In the genomic region with DNA sequence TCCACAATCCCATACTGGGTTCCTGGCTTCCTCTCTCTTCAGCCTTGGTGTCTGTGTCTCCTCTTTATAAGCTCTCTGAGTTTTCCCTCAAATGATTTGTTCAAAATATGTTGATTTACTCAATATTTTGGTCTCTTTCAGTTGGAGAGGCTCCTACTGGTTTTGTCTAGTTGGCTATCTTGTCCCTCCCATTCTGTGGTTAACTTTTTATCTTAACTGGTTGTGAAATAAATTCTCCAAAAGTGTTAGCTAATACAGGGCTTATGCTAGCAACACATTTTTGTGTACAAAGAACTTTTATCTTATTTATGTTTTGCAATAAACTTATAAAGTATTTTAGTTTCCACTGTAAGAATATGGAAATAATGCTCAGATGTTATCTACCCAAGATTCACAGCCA, we compare ENCODE assay signal across 21 cellular contexts.
A peak's percentile ranks its signal among the peaks of the same experiment; 100 is the strongest.
DNase-seq lines count a peak whose midpoint lies in the region; ATAC-seq, FAIRE-seq and TF ChIP-seq lines count a peak whose summit lies in the region.
"Had no signal": no experiment of that assay in that cellular context is flagged by ENCODE, and none has a peak within 500 bp of the region (broad histone marks: within the 10 kb centered on the region; RNA-seq: fewer than 3 reads in every experiment).

No MANE protein-coding gene starts in this region.

- no peaks in the 10 kb centered on the region for H3K4me1 Mint-ChIP-seq in stimulated activated naive B cell treated with anti-CD40 and anti-IgM and Interleukin-4, amounts not matched to agents 10 μg/mL and 1 μg/mL and 100 μg/mL, for 72 hours
- H3K4me1 Mint-ChIP-seq: CD4-positive, CD25-positive, alpha-beta regulatory T cell had no signal

- intact Hi-C loops in aorta (cut with DNase I), result no loop called here

- no peak for ATAC-seq in stimulated activated naive B cell treated with anti-CD40 and anti-IgM and Interleukin-4, amounts not matched to agents 10 μg/mL and 1 μg/mL and 100 μg/mL, for 72 hours (replicated peaks)
- ATAC-seq in aorta (ENCODE audit: low FRiP score), result no peak
- ATAC-seq: HepG2 had no signal

- H3K4me1 ChIP-seq in GM23248 (ENCODE audit: insufficient read depth) (peaks cover 53% of the 10 kb centered on the region), smooth muscle cell (ENCODE audit: low read depth) (peaks cover 9% of the 10 kb centered on the region), aorta (ENCODE audit: control insufficient read depth in 1 of 2, insufficient read depth in 2 of 2, low read length in 2 of 2) (no peaks in the 10 kb centered on the region)
- H3K4me1 ChIP-seq: BE2C had no signal

- H4K20me1 ChIP-seq in GM23248 (ENCODE audit: insufficient read depth) (no peaks in the 10 kb centered on the region), smooth muscle cell (ENCODE audit: low read depth) (no peaks in the 10 kb centered on the region)

- FAIRE-seq in GM12892 (lab: Jason Lieb, UNC), result no peak
- FAIRE-seq: GM18507, H54, HepG2 had no signal

- H3K36me3 Mint-ChIP-seq in stimulated activated naive B cell treated with anti-CD40 and anti-IgM and Interleukin-4, amounts not matched to agents 10 μg/mL and 1 μg/mL and 100 μg/mL, for 72 hours, result no peaks in the 10 kb centered on the region
- H3K36me3 Mint-ChIP-seq: CD4-positive, CD25-positive, alpha-beta regulatory T cell had no signal

- no peak overlapping the region for H3K4me3 Mint-ChIP-seq in stimulated activated naive B cell treated with anti-CD40 and anti-IgM and Interleukin-4, amounts not matched to agents 10 μg/mL and 1 μg/mL and 100 μg/mL, for 72 hours
- H3K4me3 Mint-ChIP-seq: CD4-positive, CD25-positive, alpha-beta regulatory T cell had no signal

- H3K36me3 ChIP-seq in GM23248 (ENCODE audit: low read depth) (no peaks in the 10 kb centered on the region), smooth muscle cell (ENCODE audit: low read depth) (no peaks in the 10 kb centered on the region), aorta (ENCODE audit: control insufficient read depth in 1 of 2, insufficient read depth in 2 of 2, low read length in 1 of 2) (no peaks in the 10 kb centered on the region)
- H3K36me3 ChIP-seq: BE2C, SJCRH30 had no signal

- H3K4me2 ChIP-seq in GM23248 (ENCODE audit: unreplicated experiment), result peak overlapping the region; percentile 23
- peak overlapping the region; percentile 46 for H3K4me2 ChIP-seq in smooth muscle cell

- peaks cover under 1 to 6% of the 10 kb centered on the region in 2 donors for H3K9me3 Mint-ChIP-seq in stimulated activated naive B cell treated with anti-CD40 and anti-IgM and Interleukin-4, amounts not matched to agents 10 μg/mL and 1 μg/mL and 100 μg/mL, for 72 hours

- no peaks in the 10 kb centered on the region for H3K9me2 ChIP-seq in GM23248 (ENCODE audit: insufficient read depth)

- H3K27ac ChIP-seq in GM23248, result peak overlapping the region; percentile 32; the same call in 1 of the 2 replicates
- H3K27ac ChIP-seq in smooth muscle cell (ENCODE audit: low read depth), result no peak overlapping the region
- H3K27ac ChIP-seq in aorta (ENCODE audit: low read depth in 1 of 2, low read length in 2 of 2), result no peak overlapping the region
- H3K27ac ChIP-seq: SJCRH30 had no signal

- TF ChIP-seq POLR2A in GM12892 (IDR thresholded peaks at IDR 0.05; ENCODE audit: low read depth, low read length), result no peak

- H3K9me3 ChIP-seq in GM23248 (ENCODE audit: low read depth) (no peaks in the 10 kb centered on the region), smooth muscle cell (replicated peaks; ENCODE audit: low read depth) (no peaks in the 10 kb centered on the region), aorta (ENCODE audit: control insufficient read depth, low read length) (no peaks in the 10 kb centered on the region)
- H3K9me3 ChIP-seq: BE2C, SJCRH30 had no signal

- no peak overlapping the region for H3K27ac Mint-ChIP-seq in stimulated activated naive B cell treated with anti-CD40 and anti-IgM and Interleukin-4, amounts not matched to agents 10 μg/mL and 1 μg/mL and 100 μg/mL, for 72 hours
- H3K27ac Mint-ChIP-seq: CD4-positive, CD25-positive, alpha-beta regulatory T cell had no signal

- H3K4me3 ChIP-seq in GM23248, result no peak overlapping the region
- no peak overlapping the region for H3K4me3 ChIP-seq in fibroblast of pulmonary artery (replicated peaks; ENCODE audit: low read depth, low read length)
- no peak overlapping the region for H3K4me3 ChIP-seq in smooth muscle cell
- H3K4me3 ChIP-seq in aorta (ENCODE audit: low read length in 2 of 2), result no peak overlapping the region
- H3K4me3 ChIP-seq: GM12878, SJCRH30 had no signal

- H3K27me3 ChIP-seq in GM23248 (replicated peaks; ENCODE audit: insufficient read depth) (no peaks in the 10 kb centered on the region), smooth muscle cell (ENCODE audit: low read depth) (peaks cover 6% of the 10 kb centered on the region), aorta (ENCODE audit: control insufficient read depth in 1 of 2, insufficient read depth in 2 of 2, low read length in 1 of 2) (no peaks in the 10 kb centered on the region)
- H3K27me3 ChIP-seq: BE2C, SJCRH30 had no signal

- TF ChIP-seq CTCF in fibroblast of pulmonary artery (IDR thresholded peaks at IDR 0.05; ENCODE audit: low read length, missing control alignments) (no peak), smooth muscle cell (IDR thresholded peaks at IDR 0.05; ENCODE audit: borderline replicate concordance, insufficient read depth, poor library complexity, severe bottlenecking) (no peak)

- DNase-seq in GM23248 (peak; percentile 59), amniotic epithelial cell (ENCODE audit: low read depth) (peak; percentile 91), fibroblast of pulmonary artery (ENCODE audit: low read depth) (peak; percentile 84), smooth muscle cell (lab: John Stamatoyannopoulos, UW; ENCODE audit: unreplicated experiment) (no peak), aorta (no peak), GM12892 (ENCODE audit: insufficient read length) (no peak)
- no peak for DNase-seq in stimulated activated naive B cell treated with anti-CD40 and anti-IgM and Interleukin-4, amounts not matched to agents 10 μg/mL and 1 μg/mL and 100 μg/mL, for 72 hours
- DNase-seq: BE2C; CD4-positive, CD25-positive, alpha-beta regulatory T cell; DMS153; GF-D8; KBM-7; NCI-H1048; NCI-H1436; NCI-H1930; NCI-H526; SJCRH30 had no signal

- no peaks in the 10 kb centered on the region for H3K79me2 ChIP-seq in GM23248 (ENCODE audit: insufficient read depth)
- no peaks in the 10 kb centered on the region for H3K79me2 ChIP-seq in smooth muscle cell (ENCODE audit: low read depth)

- H3F3A ChIP-seq in GM23248 (ENCODE audit: insufficient read depth) (peaks cover 15% of the 10 kb centered on the region), smooth muscle cell (ENCODE audit: low read depth) (no peaks in the 10 kb centered on the region)

- H2AFZ ChIP-seq in GM23248 (no peak overlapping the region), smooth muscle cell (ENCODE audit: low read depth) (no peak overlapping the region)

- H3K9ac ChIP-seq in GM23248 (no peak overlapping the region), smooth muscle cell (ENCODE audit: low read depth) (no peak overlapping the region)

- in situ Hi-C loops in GM23248 (cut with MboI), result no loop called here

- H3K27me3 Mint-ChIP-seq in stimulated activated naive B cell treated with anti-CD40 and anti-IgM and Interleukin-4, amounts not matched to agents 10 μg/mL and 1 μg/mL and 100 μg/mL, for 72 hours, result no peaks in the 10 kb centered on the region
- H3K27me3 Mint-ChIP-seq: CD4-positive, CD25-positive, alpha-beta regulatory T cell had no signal

Comparison
In these comparisons a context has a peak if more than half of its experiments do, and no peak if none do; other contexts are left out.
1. DNase-seq: peak in GM23248 (single experiment), amniotic epithelial cell (single experiment) and fibroblast of pulmonary artery (single experiment); none in smooth muscle cell (single experiment), stimulated activated naive B cell treated with anti-CD40 and anti-IgM and Interleukin-4, amounts not matched to agents 10 μg/mL and 1 μg/mL and 100 μg/mL, for 72 hours (single experiment), aorta (0 of 2) and GM12892 (single experiment).